10 cellular contexts compared by ENCODE assay signal in the genomic region with DNA sequence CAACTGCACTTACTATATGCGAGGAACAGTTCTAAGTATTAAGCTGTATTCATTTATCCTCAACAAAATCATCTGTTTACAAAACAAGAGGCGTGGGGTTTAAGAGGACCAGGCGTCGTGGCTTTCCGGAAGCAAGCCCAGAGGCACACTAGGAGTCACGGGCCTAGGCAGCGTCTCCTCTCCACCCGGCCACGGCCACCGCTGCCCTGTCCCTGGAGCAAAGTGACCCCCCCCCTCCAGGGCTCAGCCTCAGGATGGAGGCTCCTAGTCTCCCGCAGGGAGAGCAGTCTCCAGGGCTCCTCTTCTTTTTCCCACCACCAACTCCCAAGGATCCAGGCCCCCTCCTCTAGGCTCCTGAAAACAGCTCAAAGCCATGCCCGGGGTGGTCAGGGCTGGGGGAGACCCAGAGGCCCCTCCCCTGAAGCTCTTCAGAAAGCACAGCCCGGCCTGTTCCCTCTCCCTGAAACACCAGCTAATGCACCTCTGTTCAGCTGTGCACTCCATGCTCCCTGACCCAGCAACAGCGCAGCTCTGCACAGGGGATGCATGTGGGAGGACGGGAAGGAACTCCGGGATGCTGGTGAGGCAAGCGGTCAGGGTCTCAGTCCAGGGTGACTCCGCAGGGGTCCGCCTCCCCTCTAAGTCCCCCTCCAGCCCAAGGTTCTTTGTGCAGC. TPM values are rescaled to one million over a fixed set of nuclear protein-coding genes. Genes with fewer than 3 reads are reported as not detected.
DNase-seq lines count a peak whose midpoint lies in the region; ATAC-seq and TF ChIP-seq lines count a peak whose summit lies in the region.
"Had no signal": no experiment of that assay in that cellular context is flagged by ENCODE, and none has a peak within 500 bp of the region (broad histone marks: within the 10 kb centered on the region; RNA-seq: fewer than 3 reads in every experiment).

No MANE protein-coding gene starts in this region.

- no peaks in the 10 kb centered on the region for H3K9me3 ChIP-seq in ascending aorta

- H3K9ac ChIP-seq in rectal smooth muscle tissue (ENCODE audit: low read length), result no peak overlapping the region

- H3K4me1 ChIP-seq in ascending aorta (peaks cover 14 to 48% of the 10 kb centered on the region in 2 donors), rectal smooth muscle tissue (ENCODE audit: control insufficient read depth, insufficient read depth, low read length) (peaks cover 29% of the 10 kb centered on the region)

- H3K36me3 ChIP-seq in ascending aorta (peaks cover 0 to 5% of the 10 kb centered on the region in 2 donors), rectal smooth muscle tissue (ENCODE audit: control insufficient read depth, insufficient read depth, low read length) (no peaks in the 10 kb centered on the region)

- intact Hi-C loops in ascending aorta (cut with DNase I) (loop anchor here (10.0 kb wide), 1 partner anchor 1757 kb away; the partner anchor contains the start of gene HES1), left ventricle myocardium superior (cut with micrococcal nuclease) (no loop called here)

- H3K27ac ChIP-seq in ascending aorta (no peak overlapping the region), rectal smooth muscle tissue (ENCODE audit: low read depth, low read length) (no peak overlapping the region)

- peak overlapping the region in 1 of 2 donors; percentile 50 for H3K27ac Mint-ChIP-seq in activated naive CD4-positive, alpha-beta T cell treated with anti-CD3 and anti-CD28 coated beads, Interleukin-2, amount 50 U/mL, for 72 hours

- DNase-seq in AG10803 (ENCODE audit: low read depth), result no peak
- DNase-seq in ascending aorta (ENCODE audit: low spot score in 2 of 2), result no peak
- DNase-seq in left ventricle myocardium superior, result peak; percentile 21
- no peak for DNase-seq in activated naive CD4-positive, alpha-beta T cell treated with anti-CD3 and anti-CD28 coated beads, Interleukin-2, amount 50 U/mL, for 72 hours (ENCODE audit: low spot score in 2 of 2)
- DNase-seq in NCI-H2081 treated with DMSO at 0.1 percent for 48 hours (lab: John Stamatoyannopoulos, UW), result no peak
- no peak for DNase-seq in GM20000 (ENCODE audit: low spot score)
- DNase-seq in hepatic stellate cell (ENCODE audit: low spot score), result no peak
- DNase-seq: activated CD4-positive, alpha-beta T cell treated with anti-CD3 and anti-CD28 coated beads for 48 hours; AML-193 had no signal

- no peak for ATAC-seq in left ventricle myocardium superior
- no peak for ATAC-seq in activated naive CD4-positive, alpha-beta T cell treated with anti-CD3 and anti-CD28 coated beads, Interleukin-2, amount 50 U/mL, for 72 hours

- no peaks in the 10 kb centered on the region for H3K36me3 Mint-ChIP-seq in activated naive CD4-positive, alpha-beta T cell treated with anti-CD3 and anti-CD28 coated beads, Interleukin-2, amount 50 U/mL, for 72 hours

- H3K27me3 ChIP-seq in ascending aorta (no peaks in the 10 kb centered on the region), rectal smooth muscle tissue (ENCODE audit: control insufficient read depth, insufficient read depth, low read length) (no peaks in the 10 kb centered on the region)

- H3K4me3 ChIP-seq in AG10803 (ENCODE audit: low read length), result peak overlapping the region; percentile 12
- H3K4me3 ChIP-seq in ascending aorta, result peak overlapping the region; percentile 50 to 64
- peak overlapping the region; percentile 47 for H3K4me3 ChIP-seq in rectal smooth muscle tissue (ENCODE audit: low read length)

- no peaks in the 10 kb centered on the region for H3K9me3 Mint-ChIP-seq in activated naive CD4-positive, alpha-beta T cell treated with anti-CD3 and anti-CD28 coated beads, Interleukin-2, amount 50 U/mL, for 72 hours

- TF ChIP-seq CTCF in AG10803 (conservative IDR thresholded peaks at IDR 0.05; ENCODE audit: low read length) (no peak), ascending aorta (IDR thresholded peaks at IDR 0.05) (no peak), GM20000 (IDR thresholded peaks at IDR 0.05; ENCODE audit: extremely low read depth, missing control alignments) (no peak)

RNA-seq across cellular contexts. Expression of gene TNK2, which starts 16.8 kb away (rescaled TPM):
- total RNA-seq in ascending aorta (164 TPM), left ventricle myocardium superior (28.9 TPM)
- 10 to 100 TPM; 55.1 to 78.1 TPM for total RNA-seq in activated naive CD4-positive, alpha-beta T cell treated with anti-CD3 and anti-CD28 coated beads, Interleukin-2, amount 50 U/mL, for 72 hours
